Comparison of ENCODE assay signal across 37 cellular contexts in genomic region chr4:74000301-74000700, GRCh38. TPM values are rescaled to one million over a fixed set of nuclear protein-coding genes. Genes with fewer than 3 reads are reported as not detected.
"Had no signal": no experiment of that assay in that cellular context is flagged by ENCODE, and none has a peak within 500 bp of the region (broad histone marks: within the 10 kb centered on the region; RNA-seq: fewer than 3 reads in every experiment).

No MANE protein-coding gene starts in this region.

- ATAC-seq: activated CD8-positive, alpha-beta T cell treated with anti-CD3 and anti-CD28 coated beads for 36 hours; activated naive CD4-positive, alpha-beta T cell treated with anti-CD3 and anti-CD28 coated beads, Interleukin-2, amount 50 U/mL, for 72 hours; activated T-cell treated with anti-CD3 and anti-CD28 coated beads, Interleukin-2, amount 50 U/mL, for 4 hours; activated T-cell treated with anti-CD3 and anti-CD28 coated beads, Interleukin-2, amount 50 U/mL, for 72 hours; activated T-helper 17 cell treated with anti-CD3 and anti-CD28 coated beads, Interleukin-2, amount 50 U/mL, for 72 hours had no signal

- H3K27ac ChIP-seq: adrenal gland, ascending aorta, cardiac muscle cell, VCaP had no signal

- H3K36me3 ChIP-seq: adrenal gland, ascending aorta, cardiac muscle cell had no signal

- H3K27me3 ChIP-seq: ascending aorta had no signal

- FAIRE-seq: bronchial epithelial cell, TTC549 had no signal

- DNase-seq: activated B cell treated with CpG ODN at 0.5 μM for 24 hours; activated CD4-positive, alpha-beta memory T cell treated with anti-CD3 and anti-CD28 coated beads for 36 hours; activated CD4-positive, alpha-beta T cell treated with anti-CD3 and anti-CD28 coated beads for 4 hours; activated CD4-positive, alpha-beta T cell treated with anti-CD3 and anti-CD28 coated beads, Interleukin-2, amount 10 ng/mL, durations not matched to agents 24 days and 14 days; activated CD4-positive, alpha-beta T cell treated with anti-CD3 and anti-CD28 coated beads, Interleukin-2, amount 50 U/mL, for 1 hour; activated CD4-positive, alpha-beta T cell treated with anti-CD3 and anti-CD28 coated beads, Interleukin-2, amount 50 U/mL, for 4 hours; activated CD4-positive, CD25-positive, alpha-beta regulatory T cell treated with anti-CD3 and anti-CD28 coated beads, Interleukin-2, amount 50 U/mL, for 72 hours; activated CD8-positive, alpha-beta memory T cell treated with anti-CD3 and anti-CD28 coated beads, Interleukin-2, amount 50 U/mL, for 4 hours; activated CD8-positive, alpha-beta T cell treated with anti-CD3 and anti-CD28 coated beads for 36 hours; activated effector memory CD4-positive, alpha-beta T cell treated with anti-CD3 and anti-CD28 coated beads, Interleukin-2, amount 50 U/mL, for 16 hours; activated gamma-delta T cell treated with Interleukin-2 at 50 U/mL for 16 hours; activated naive CD4-positive, alpha-beta T cell; activated naive CD4-positive, alpha-beta T cell treated with anti-CD3 and anti-CD28 coated beads for 36 hours; activated naive CD4-positive, alpha-beta T cell treated with anti-CD3 and anti-CD28 coated beads, Interleukin-2, amount 50 U/mL, for 16 hours; activated naive CD8-positive, alpha-beta T cell treated with anti-CD3 and anti-CD28 coated beads, Interleukin-2, amount 10 ng/mL, durations not matched to agents 7 days and 5 days; activated T-cell treated with anti-CD3 and anti-CD28 coated beads for 4 hours; activated T-cell treated with anti-CD3 and anti-CD28 coated beads, Interleukin-2, amount 50 U/mL, for 1 hour; activated T-cell treated with anti-CD3 and anti-CD28 coated beads, Interleukin-2, amount 50 U/mL, for 4 hours; activated T-cell treated with anti-CD3 and anti-CD28 coated beads, Interleukin-2, amount 50 U/mL, for 72 hours; adrenal gland; amygdala; anterior cingulate cortex; caudate nucleus; cerebellar nuclear complex; T-helper 1 cell; T-helper 2 cell; T-helper 9 cell had no signal

- H3K4me3 ChIP-seq: adrenal gland, ascending aorta, cardiac muscle cell had no signal

- H3K9me3 ChIP-seq: adrenal gland, ascending aorta had no signal

RNA-seq across cellular contexts. Expression of gene CXCL5, which starts 1.8 kb away (rescaled TPM):
- total RNA-seq: activated B cell treated with CpG ODN at 0.5 μM for 24 hours; activated CD4-positive, alpha-beta memory T cell treated with anti-CD3 and anti-CD28 coated beads for 36 hours; activated CD4-positive, alpha-beta T cell treated with anti-CD3 and anti-CD28 coated beads, Interleukin-2, amount 10 ng/mL, durations not matched to agents 24 days and 14 days; activated CD8-positive, alpha-beta memory T cell treated with anti-CD3 and anti-CD28 coated beads for 36 hours; activated CD8-positive, alpha-beta T cell treated with anti-CD3 and anti-CD28 coated beads for 36 hours; activated naive CD4-positive, alpha-beta T cell treated with anti-CD3 and anti-CD28 coated beads for 36 hours; activated naive CD4-positive, alpha-beta T cell treated with anti-CD3 and anti-CD28 coated beads, Interleukin-2, amount 50 U/mL, for 72 hours; activated naive CD8-positive, alpha-beta T cell treated with anti-CD3 and anti-CD28 coated beads, Interleukin-2, amount 10 ng/mL, durations not matched to agents 7 days and 5 days; activated T-cell treated with anti-CD3 and anti-CD28 coated beads, Interleukin-2, amount 50 U/mL, for 4 hours; activated T-cell treated with anti-CD3 and anti-CD28 coated beads, Interleukin-2, amount 50 U/mL, for 72 hours; activated T-helper 1 cell treated with anti-CD3 and anti-CD28 coated beads, Interleukin-12 subunit alpha, Interleukin-12 subunit beta, Interleukin-2, Interleukin-4 antibody, amounts not matched to agents 30 ng/mL and 10 ng/mL and 1 ng/mL, durations not matched to agents 14 hours and 24 hours and 36 hours; activated T-helper 17 cell treated with anti-CD3 and anti-CD28 coated beads, Interleukin-2, amount 50 U/mL, for 72 hours; ascending aorta; cardiac muscle cell; chondrocyte had no signal
- polyA plus RNA-seq: cardiac muscle cell had no signal

RNA-seq across cellular contexts. Expression of gene PPBP, which starts 12.3 kb away (rescaled TPM):
- total RNA-seq: activated CD4-positive, alpha-beta memory T cell treated with anti-CD3 and anti-CD28 coated beads for 36 hours; activated CD4-positive, alpha-beta T cell treated with anti-CD3 and anti-CD28 coated beads, Interleukin-2, amount 10 ng/mL, durations not matched to agents 24 days and 14 days; activated CD8-positive, alpha-beta memory T cell treated with anti-CD3 and anti-CD28 coated beads for 36 hours; activated CD8-positive, alpha-beta T cell treated with anti-CD3 and anti-CD28 coated beads for 36 hours; activated naive CD4-positive, alpha-beta T cell treated with anti-CD3 and anti-CD28 coated beads for 36 hours; activated naive CD4-positive, alpha-beta T cell treated with anti-CD3 and anti-CD28 coated beads, Interleukin-2, amount 50 U/mL, for 72 hours; activated naive CD8-positive, alpha-beta T cell treated with anti-CD3 and anti-CD28 coated beads, Interleukin-2, amount 10 ng/mL, durations not matched to agents 7 days and 5 days; activated T-cell treated with anti-CD3 and anti-CD28 coated beads, Interleukin-2, amount 50 U/mL, for 4 hours; activated T-cell treated with anti-CD3 and anti-CD28 coated beads, Interleukin-2, amount 50 U/mL, for 72 hours; activated T-helper 1 cell treated with anti-CD3 and anti-CD28 coated beads, Interleukin-12 subunit alpha, Interleukin-12 subunit beta, Interleukin-2, Interleukin-4 antibody, amounts not matched to agents 30 ng/mL and 10 ng/mL and 1 ng/mL, durations not matched to agents 14 hours and 24 hours and 36 hours; activated T-helper 17 cell treated with anti-CD3 and anti-CD28 coated beads, Interleukin-2, amount 50 U/mL, for 72 hours; ascending aorta; cardiac muscle cell; chondrocyte had no signal
- polyA plus RNA-seq: cardiac muscle cell had no signal

RNA-seq across cellular contexts. Expression of gene PF4, which starts 18.5 kb away (rescaled TPM):
- total RNA-seq: activated B cell treated with CpG ODN at 0.5 μM for 24 hours; activated CD4-positive, alpha-beta memory T cell treated with anti-CD3 and anti-CD28 coated beads for 36 hours; activated CD4-positive, alpha-beta T cell treated with anti-CD3 and anti-CD28 coated beads, Interleukin-2, amount 10 ng/mL, durations not matched to agents 24 days and 14 days; activated CD8-positive, alpha-beta memory T cell treated with anti-CD3 and anti-CD28 coated beads for 36 hours; activated CD8-positive, alpha-beta T cell treated with anti-CD3 and anti-CD28 coated beads for 36 hours; activated naive CD4-positive, alpha-beta T cell treated with anti-CD3 and anti-CD28 coated beads for 36 hours; activated naive CD4-positive, alpha-beta T cell treated with anti-CD3 and anti-CD28 coated beads, Interleukin-2, amount 50 U/mL, for 72 hours; activated naive CD8-positive, alpha-beta T cell treated with anti-CD3 and anti-CD28 coated beads, Interleukin-2, amount 10 ng/mL, durations not matched to agents 7 days and 5 days; activated T-cell treated with anti-CD3 and anti-CD28 coated beads, Interleukin-2, amount 50 U/mL, for 4 hours; activated T-cell treated with anti-CD3 and anti-CD28 coated beads, Interleukin-2, amount 50 U/mL, for 72 hours; activated T-helper 1 cell treated with anti-CD3 and anti-CD28 coated beads, Interleukin-12 subunit alpha, Interleukin-12 subunit beta, Interleukin-2, Interleukin-4 antibody, amounts not matched to agents 30 ng/mL and 10 ng/mL and 1 ng/mL, durations not matched to agents 14 hours and 24 hours and 36 hours; activated T-helper 17 cell treated with anti-CD3 and anti-CD28 coated beads, Interleukin-2, amount 50 U/mL, for 72 hours; bronchial epithelial cell; cardiac muscle cell had no signal
- polyA plus RNA-seq: cardiac muscle cell had no signal

RNA-seq across cellular contexts. Expression of gene CXCL3, which starts 38.2 kb away (rescaled TPM):
- total RNA-seq: activated B cell treated with CpG ODN at 0.5 μM for 24 hours; activated CD4-positive, alpha-beta memory T cell treated with anti-CD3 and anti-CD28 coated beads for 36 hours; activated CD4-positive, alpha-beta T cell treated with anti-CD3 and anti-CD28 coated beads, Interleukin-2, amount 10 ng/mL, durations not matched to agents 24 days and 14 days; activated CD8-positive, alpha-beta memory T cell treated with anti-CD3 and anti-CD28 coated beads for 36 hours; activated CD8-positive, alpha-beta T cell treated with anti-CD3 and anti-CD28 coated beads for 36 hours; activated naive CD4-positive, alpha-beta T cell treated with anti-CD3 and anti-CD28 coated beads for 36 hours; activated naive CD4-positive, alpha-beta T cell treated with anti-CD3 and anti-CD28 coated beads, Interleukin-2, amount 50 U/mL, for 72 hours; activated T-cell treated with anti-CD3 and anti-CD28 coated beads, Interleukin-2, amount 50 U/mL, for 72 hours; activated T-helper 17 cell treated with anti-CD3 and anti-CD28 coated beads, Interleukin-2, amount 50 U/mL, for 72 hours; ascending aorta; cardiac muscle cell had no signal
